10 cellular contexts compared by ENCODE assay signal in genomic region chr14:23634698-23635412, GRCh38. TPM values are rescaled to one million over a fixed set of nuclear protein-coding genes. Genes with fewer than 3 reads are reported as not detected.
"Had no signal": no experiment of that assay in that cellular context is flagged by ENCODE, and none has a peak within 500 bp of the region (broad histone marks: within the 10 kb centered on the region; RNA-seq: fewer than 3 reads in every experiment).

No MANE protein-coding gene starts in this region.

RNA-seq across cellular contexts. Expression of gene DHRS2, which starts 1.3 kb away (rescaled TPM):
- total RNA-seq: naive thymus-derived CD8-positive, alpha-beta T cell; osteocyte; right atrium auricular region; skeletal muscle tissue; thyroid gland; transverse colon had no signal
- polyA plus RNA-seq: naive thymus-derived CD8-positive, alpha-beta T cell had no signal

RNA-seq across cellular contexts. Expression of gene JPH4, which starts 56.3 kb away (rescaled TPM):
- total RNA-seq: naive thymus-derived CD8-positive, alpha-beta T cell; osteocyte; progenitor cell of endocrine pancreas; pulmonary artery endothelial cell; renal cortical epithelial cell had no signal
- polyA plus RNA-seq: smooth muscle cell had no signal
